Comparison of ENCODE assay signal across 29 cellular contexts in genomic region chr12:117344716-117345115, GRCh38. TPM values are rescaled to one million over a fixed set of nuclear protein-coding genes. Genes with fewer than 3 reads are reported as not detected.
DNase-seq lines count a peak whose midpoint lies in the region; FAIRE-seq and TF ChIP-seq lines count a peak whose summit lies in the region.
"Had no signal": no experiment of that assay in that cellular context is flagged by ENCODE, and none has a peak within 500 bp of the region (broad histone marks: within the 10 kb centered on the region; RNA-seq: fewer than 3 reads in every experiment).

No MANE protein-coding gene starts in this region.

- H3K36me3 ChIP-seq in breast epithelium (no peaks in the 10 kb centered on the region), mammary epithelial cell (ENCODE audit: insufficient read depth, low read length) (no peaks in the 10 kb centered on the region), keratinocyte (ENCODE audit: control insufficient read depth in 2 of 2, extremely low read depth in 1 of 2, insufficient read depth in 2 of 2, low read length in 2 of 2) (no peaks in the 10 kb centered on the region)
- H3K36me3 ChIP-seq: BE2C, SJSA1 had no signal

- no peaks in the 10 kb centered on the region for H3K36me3 Mint-ChIP-seq in MCF 10A (ENCODE audit: insufficient read depth, unreplicated experiment)
- H3K36me3 Mint-ChIP-seq: CD14-positive monocyte had no signal

- in situ Hi-C loops in mammary epithelial cell (cut with MboI; ENCODE audit: low sequenced_read_pairs in 2 of 2), result no loop called here

- H3K4me1 ChIP-seq in breast epithelium (no peaks in the 10 kb centered on the region), mammary epithelial cell (ENCODE audit: insufficient read depth, low read length) (no peaks in the 10 kb centered on the region), keratinocyte (ENCODE audit: control insufficient read depth, extremely low read depth, insufficient read depth, low read length) (peaks cover 58% of the 10 kb centered on the region)
- H3K4me1 ChIP-seq: BE2C had no signal

- no peak for TF ChIP-seq POLR2A in breast epithelium (IDR thresholded peaks at IDR 0.05)

- H3K27ac ChIP-seq in breast epithelium, result no peak overlapping the region
- H3K27ac ChIP-seq in mammary epithelial cell (ENCODE audit: insufficient read depth, low read depth, low read length), result no peak overlapping the region
- H3K27ac ChIP-seq in keratinocyte (ENCODE audit: control insufficient read depth, insufficient read depth, low read length), result peak overlapping the region; percentile 79
- H3K27ac ChIP-seq: 22Rv1, SJSA1 had no signal

- POLR2A ChIA-PET in MCF 10A (lab: Yijun Ruan, JAX), result interaction anchor here (1.3 to 2.5 kb wide), 3 partner anchors 9 to 22 kb away, joined by 3 to 8 read pairs (median 6); no protein-coding TSS in a partner anchor

- BruUV-seq in MCF 10A (replicated peaks; lab: Mats Ljungman, UMichigan), result no TSS peak
- BruUV-seq in mammary epithelial cell (replicated peaks; lab: Mats Ljungman, UMichigan), result no TSS peak

- FAIRE-seq in keratinocyte (lab: Jason Lieb, UNC), result peak; percentile 80
- FAIRE-seq: GM12878, H1 had no signal

- peaks cover 14% of the 10 kb centered on the region for H3K9me3 Mint-ChIP-seq in MCF 10A (ENCODE audit: unreplicated experiment)

- intact Hi-C loops in MCF 10A (cut with micrococcal nuclease) (no loop called here), breast epithelium (cut with DNase I; ENCODE audit: low total_unique reads) (no loop called here), mammary epithelial cell (cut with micrococcal nuclease) (no loop called here)

- no peaks in the 10 kb centered on the region for H3K9me1 ChIP-seq in keratinocyte (ENCODE audit: control insufficient read depth, extremely low read depth, insufficient read depth, low read length)

- H3K27me3 ChIP-seq in breast epithelium (no peaks in the 10 kb centered on the region), mammary epithelial cell (ENCODE audit: insufficient read depth, low read length) (no peaks in the 10 kb centered on the region), keratinocyte (ENCODE audit: control insufficient read depth, extremely low read depth, insufficient read depth, low read length) (no peaks in the 10 kb centered on the region)
- H3K27me3 ChIP-seq: SJSA1 had no signal

- dilution Hi-C loops in mammary epithelial cell (cut with HindIII; ENCODE audit: low sequenced_read_pairs) (no loop called here), keratinocyte (cut with MboI; ENCODE audit: extremely low pct_ligation_motif_present, low sequenced_read_pairs) (no loop called here)

- CTCF ChIA-PET in MCF 10A (lab: Yijun Ruan, JAX) (interaction anchor here (0.6 to 3.4 kb wide), 7 partner anchors 13 to 513 kb away, joined by 3 to 9 read pairs (median 3); no protein-coding TSS in a partner anchor), mammary epithelial cell (lab: Charles Lee; ENCODE audit: low non-redundant PET) (no interaction called here)

- H3K9ac ChIP-seq in mammary epithelial cell (ENCODE audit: insufficient read depth, low read length) (no peak overlapping the region), keratinocyte (ENCODE audit: control insufficient read depth, extremely low read depth, insufficient read depth, low read length) (peak overlapping the region; percentile 42)

- no peak overlapping the region for H3K4me3 ChIP-seq in breast epithelium
- no peak overlapping the region for H3K4me3 ChIP-seq in mammary epithelial cell (replicated peaks in 1 of 3; ENCODE audit: insufficient read depth in 1 of 3, low read depth in 2 of 3, low read length in 3 of 3)
- no peak overlapping the region for H3K4me3 ChIP-seq in keratinocyte (ENCODE audit: control insufficient read depth in 2 of 3, extremely low read depth in 1 of 3, insufficient read depth in 2 of 3, low read depth in 1 of 3, low read length in 3 of 3)
- H3K4me3 ChIP-seq: GM12878, SJSA1 had no signal

- peak; percentile 91 for DNase-seq in MCF 10A (ENCODE audit: unreplicated experiment)
- no peak for DNase-seq in breast epithelium (ENCODE audit: low spot score in 2 of 2)
- DNase-seq in mammary epithelial cell, result peak; percentile 31
- DNase-seq in keratinocyte (ENCODE audit: low read depth, low spot score), result no peak
- DNase-seq in SHP77 (lab: John Stamatoyannopoulos, UW), result no peak
- DNase-seq in activated CD8-positive, alpha-beta memory T cell treated with anti-CD3 and anti-CD28 coated beads, Interleukin-2, amount 50 U/mL, for 4 hours, result no peak
- no peak for DNase-seq in NCI-H146 treated with DMSO at 0.1 percent for 48 hours (lab: John Stamatoyannopoulos, UW; ENCODE audit: unreplicated experiment)
- DNase-seq in effector CD8-positive, alpha-beta T cell (lab: John Stamatoyannopoulos, UW), result no peak
- DNase-seq: ACHN; BE2C; CD8-positive, alpha-beta memory T cell; DMS 273 treated with DMSO at 0.1 percent for 48 hours; DMS79; EL; GDM1; HCEC 1CT; IMR-90; KG1; NCI-H1048; NCI-H1417; NCI-H1694 treated with DMSO at 0.1 percent for 48 hours; NCI-H2081; NCI-H2227 treated with DMSO at 0.1 percent for 48 hours; NCI-H526 treated with DMSO at 0.1 percent for 48 hours had no signal

- peaks cover 0 to 5% of the 10 kb centered on the region in 2 donors for H3K9me3 ChIP-seq in breast epithelium
- H3K9me3 ChIP-seq in mammary epithelial cell (replicated peaks; ENCODE audit: insufficient read depth, low read length), result peaks cover 14% of the 10 kb centered on the region
- H3K9me3 ChIP-seq in keratinocyte (ENCODE audit: control insufficient read depth, low read depth, low read length), result no peaks in the 10 kb centered on the region
- H3K9me3 ChIP-seq: BE2C, SJSA1 had no signal

- H2AFZ ChIP-seq in mammary epithelial cell (ENCODE audit: low read depth, low read length) (no peak overlapping the region), keratinocyte (ENCODE audit: control insufficient read depth, low read length) (no peak overlapping the region)

- 85% methylated on average over 5 of the region's 5 CpGs for WGBS in mammary epithelial cell (ENCODE audit: low coverage, missing lambda C conversion rate)

- peaks cover 5% of the 10 kb centered on the region for H3K4me1 Mint-ChIP-seq in MCF 10A (ENCODE audit: insufficient read depth, unreplicated experiment)

- TF ChIP-seq CTCF in MCF 10A (IDR thresholded peaks at IDR 0.05; ENCODE audit: unreplicated experiment) (no peak), breast epithelium (IDR thresholded peaks at IDR 0.05) (no peak), mammary epithelial cell (conservative IDR thresholded peaks at IDR 0.05 in 1 of 2, IDR thresholded peaks at IDR 0.05 in 1 of 2; ENCODE audit: extremely low read depth in 1 of 2, insufficient read depth in 1 of 2, low read depth in 1 of 2, low read length in 2 of 2) (no peak), keratinocyte (optimal IDR thresholded peaks at IDR 0.05 in 1 of 3, IDR thresholded peaks at IDR 0.05 in 1 of 3, conservative IDR thresholded peaks at IDR 0.05 in 1 of 3; ENCODE audit: extremely low read depth in 1 of 3, insufficient read depth in 2 of 3, low read length in 3 of 3) (no peak)

- H3K27ac Mint-ChIP-seq in MCF 10A (ENCODE audit: low read depth, unreplicated experiment), result no peak overlapping the region
- H3K27ac Mint-ChIP-seq: CD14-positive monocyte; CD8-positive, alpha-beta memory T cell had no signal

- no peak overlapping the region for H3K4me3 Mint-ChIP-seq in MCF 10A (ENCODE audit: unreplicated experiment)
- H3K4me3 Mint-ChIP-seq: CD14-positive monocyte; CD8-positive, alpha-beta memory T cell had no signal

- H3K4me2 ChIP-seq in mammary epithelial cell (ENCODE audit: insufficient read depth, low read depth, low read length) (no peak overlapping the region), keratinocyte (ENCODE audit: control insufficient read depth, extremely low read depth, insufficient read depth, low read depth, low read length) (peak overlapping the region; percentile 46)

- H3K79me2 ChIP-seq in mammary epithelial cell (ENCODE audit: insufficient read depth, low read length) (no peaks in the 10 kb centered on the region), keratinocyte (ENCODE audit: control insufficient read depth, insufficient read depth, low read length) (peaks cover 10% of the 10 kb centered on the region)

- H4K20me1 ChIP-seq in mammary epithelial cell (ENCODE audit: insufficient read depth, low read length) (no peaks in the 10 kb centered on the region), keratinocyte (ENCODE audit: control insufficient read depth, extremely low read depth, insufficient read depth, low read length) (no peaks in the 10 kb centered on the region)

- no peaks in the 10 kb centered on the region for H3K27me3 Mint-ChIP-seq in MCF 10A (ENCODE audit: insufficient read depth, unreplicated experiment)

RNA-seq across cellular contexts. Expression of gene NOS1, which starts 16.7 kb away (rescaled TPM):
- total RNA-seq in MCF 10A (2022) (not detected in 2 replicates), breast epithelium (under 1 TPM in 2 of 3 donors, not detected in 1; under 0.01 to 0.16 TPM), mammary epithelial cell (not detected)
- polyA plus RNA-seq in mammary epithelial cell (not detected), keratinocyte (2.8 to 11.4 TPM (median 5.6 TPM) in 3 replicates)
- polyA minus RNA-seq in mammary epithelial cell (not detected), keratinocyte (9.7 to 66.6 TPM (median 22.5 TPM) in 3 replicates)
- polyA plus RNA-seq in keratinocyte (2011; ENCODE audit: low read depth), result 1.8 TPM
- 6.2 and 7.2 TPM in 2 replicates for polyA plus RNA-seq in keratinocyte (2011; cell fraction: cytosol; rRNA removed)
- 22.0 and 23.8 TPM in 2 replicates for polyA plus RNA-seq in keratinocyte (2011; cell fraction: nucleus; rRNA removed)
- polyA plus RNA-seq in keratinocyte (2012; ENCODE audit: low replicate concordance), result 3.9 and 15.9 TPM in 2 replicates
- 13.2 TPM for polyA minus RNA-seq in keratinocyte (2011; cell fraction: cytosol; rRNA and poly(A)+ RNA removed)
- polyA minus RNA-seq in keratinocyte (2011; cell fraction: nucleus; rRNA and poly(A)+ RNA removed), result 22.1 and 29.6 TPM in 2 replicates
- total RNA-seq: CD8-positive, alpha-beta memory T cell; GM12878; IMR-90; SJSA1 had no signal
- polyA plus RNA-seq: CD14-positive monocyte; CD8-positive, alpha-beta memory T cell had no signal

Comparison
In these comparisons a context has a peak if more than half of its experiments do, and no peak if none do; other contexts are left out.
1. DNase-seq: peak in MCF 10A (single experiment) and mammary epithelial cell (single experiment); none in breast epithelium (0 of 2), keratinocyte (single experiment), SHP77 (0 of 2), activated CD8-positive, alpha-beta memory T cell treated with anti-CD3 and anti-CD28 coated beads, Interleukin-2, amount 50 U/mL, for 4 hours (single experiment), NCI-H146 treated with DMSO at 0.1 percent for 48 hours (single experiment) and effector CD8-positive, alpha-beta T cell (single experiment).